Comparison of ENCODE assay signal across 8 cellular contexts in the genomic region with DNA sequence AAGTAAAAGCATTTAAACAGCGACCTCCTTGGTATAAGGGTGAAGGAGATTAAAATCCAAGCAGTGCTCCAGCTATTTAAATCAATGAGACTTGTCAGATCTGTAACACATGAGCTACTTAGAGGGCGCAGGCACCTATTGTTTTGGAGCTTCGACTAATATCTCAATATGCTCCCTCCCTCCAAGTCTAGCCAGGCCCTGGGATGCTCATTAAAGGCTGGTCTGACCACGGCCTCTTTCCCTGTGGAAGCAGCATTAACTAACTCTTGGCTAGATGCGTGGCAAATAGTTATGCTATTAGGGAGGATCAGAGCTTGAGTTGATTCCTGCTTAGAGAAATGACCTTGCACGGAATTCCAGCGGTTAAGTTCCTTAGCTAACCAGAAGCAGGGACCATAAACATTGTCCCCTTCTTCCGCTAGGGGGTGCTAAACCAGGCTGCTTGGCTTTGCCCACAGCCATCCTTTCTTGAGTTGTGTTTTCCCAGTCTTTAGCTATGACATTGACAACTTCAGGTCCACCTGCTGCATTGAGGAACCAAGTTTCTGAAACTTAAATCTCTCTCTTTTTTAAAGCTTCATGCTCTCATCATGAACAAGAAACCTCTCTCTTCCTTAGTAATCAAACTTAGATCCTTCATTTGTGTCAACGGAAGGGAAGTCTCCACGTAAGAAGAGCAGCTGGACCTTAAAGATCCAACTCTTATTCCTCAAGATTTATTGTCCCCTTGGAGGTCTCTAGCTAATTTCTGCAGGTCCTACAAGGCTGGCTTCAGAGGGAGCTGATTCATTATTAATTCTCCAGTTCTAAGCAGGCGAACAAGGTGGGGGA.
A peak's percentile ranks its signal among the peaks of the same experiment; 100 is the strongest.
DNase-seq lines count a peak whose midpoint lies in the region; ATAC-seq and TF ChIP-seq lines count a peak whose summit lies in the region.

No MANE protein-coding gene starts in this region.

- ATAC-seq in heart left ventricle (peak in 1 of 4 donors; percentile 31), left cardiac atrium (no peak), HG02852 (IDR thresholded peaks at IDR 0.05; ENCODE audit: unreplicated experiment) (peak; percentile 69), RWPE2 (ENCODE audit: low read depth) (no peak), HG02763 (IDR thresholded peaks at IDR 0.05; ENCODE audit: unreplicated experiment) (no peak)

- H3K27ac ChIP-seq in heart left ventricle (no peak overlapping the region), RWPE2 (ENCODE audit: poor library complexity, severe bottlenecking) (no peak overlapping the region), testis (no peak overlapping the region), vagina (no peak overlapping the region)

- DNase-seq in heart left ventricle (no peak), left cardiac atrium (no peak), RWPE2 (ENCODE audit: low spot score) (no peak), foreskin fibroblast (peak in 1 of 2 donors; percentile 31), testis (peak; percentile 57), vagina (ENCODE audit: extremely low spot score in 2 of 2) (no peak)

- H3K27me3 ChIP-seq in heart left ventricle (peaks cover 0 to 14% (median 0%) of the 10 kb centered on the region in 9 donors), RWPE2 (ENCODE audit: insufficient read depth, poor library complexity, severe bottlenecking) (no peaks in the 10 kb centered on the region), testis (no peaks in the 10 kb centered on the region), vagina (no peaks in the 10 kb centered on the region)

- no peaks in the 10 kb centered on the region for H3K4me1 ChIP-seq in heart left ventricle
- H3K4me1 ChIP-seq in RWPE2 (ENCODE audit: insufficient read depth, poor library complexity, severe bottlenecking), result peaks cover 10% of the 10 kb centered on the region
- no peaks in the 10 kb centered on the region for H3K4me1 ChIP-seq in testis
- no peaks in the 10 kb centered on the region for H3K4me1 ChIP-seq in vagina

- TF ChIP-seq CTCF in heart left ventricle (IDR thresholded peaks at IDR 0.05) (peak; percentile 29 to 68 (median 56)), RWPE2 (IDR thresholded peaks at IDR 0.05; ENCODE audit: poor library complexity, severe bottlenecking) (peak; percentile 46), foreskin fibroblast (IDR thresholded peaks at IDR 0.05; ENCODE audit: low read depth, low read length) (peak; percentile 50), testis (IDR thresholded peaks at IDR 0.05) (peak in 1 of 3 experiments; percentile 62), vagina (IDR thresholded peaks at IDR 0.05) (no peak)

- intact Hi-C loops in heart left ventricle (cut with DNase I) (no loop called here), left cardiac atrium (cut with DNase I) (no loop called here), testis (cut with DNase I; ENCODE audit: low total_unique reads) (no loop called here), vagina (cut with DNase I) (no loop called here)

- H3K36me3 ChIP-seq in heart left ventricle, result no peaks in the 10 kb centered on the region
- no peaks in the 10 kb centered on the region for H3K36me3 ChIP-seq in RWPE2 (ENCODE audit: low read depth)
- H3K36me3 ChIP-seq in testis (ENCODE audit: low read depth, missing control alignments), result no peaks in the 10 kb centered on the region
- no peaks in the 10 kb centered on the region for H3K36me3 ChIP-seq in vagina

- TF ChIP-seq POLR2A in heart left ventricle (IDR thresholded peaks at IDR 0.05), result no peak
- TF ChIP-seq POLR2A in testis (IDR thresholded peaks at IDR 0.05), result no peak
- TF ChIP-seq POLR2A in vagina (IDR thresholded peaks at IDR 0.05), result no peak

- H3K9me3 ChIP-seq in heart left ventricle (no peaks in the 10 kb centered on the region), RWPE2 (ENCODE audit: severe bottlenecking) (no peaks in the 10 kb centered on the region), testis (no peaks in the 10 kb centered on the region), vagina (no peaks in the 10 kb centered on the region)

- no peak overlapping the region for H3K4me3 ChIP-seq in heart left ventricle
- no peak overlapping the region for H3K4me3 ChIP-seq in RWPE2 (ENCODE audit: severe bottlenecking)
- H3K4me3 ChIP-seq in foreskin fibroblast (ENCODE audit: low read depth in 1 of 2, low read length in 2 of 2), result no peak overlapping the region
- H3K4me3 ChIP-seq in testis, result no peak overlapping the region
- no peak overlapping the region for H3K4me3 ChIP-seq in vagina

- 68 to 79% (median 72%) methylated on average over 11 of the region's 11 CpGs for WGBS in heart left ventricle, 4 donors
- 67 to 72% methylated on average over 11 of the region's 11 CpGs for WGBS in testis, 2 donors

Comparison
In these comparisons a context has a peak if more than half of its experiments do, and no peak if none do; other contexts are left out.
1. CTCF ChIP-seq: peak in heart left ventricle (12 of 12), RWPE2 (single experiment) and foreskin fibroblast (single experiment); none in vagina (0 of 3).